ENCODE assay signal across 16 cellular contexts in genomic region chr1:203668401-203668800, GRCh38. TPM values are rescaled to one million over a fixed set of nuclear protein-coding genes. Genes with fewer than 3 reads are reported as not detected.
DNase-seq lines count a peak whose midpoint lies in the region; ATAC-seq and TF ChIP-seq lines count a peak whose summit lies in the region.
"Had no signal": no experiment of that assay in that cellular context is flagged by ENCODE, and none has a peak within 500 bp of the region (broad histone marks: within the 10 kb centered on the region; RNA-seq: fewer than 3 reads in every experiment).

No MANE protein-coding gene starts in this region.

- H3K27ac Mint-ChIP-seq in activated T-helper 17 cell treated with anti-CD3 and anti-CD28 coated beads, Interleukin-2, amount 50 U/mL, for 72 hours = peak overlapping the region; percentile 90
- H3K27ac Mint-ChIP-seq: memory B cell; stimulated activated memory B cell treated with anti-CD40 and anti-IgM and Interleukin-4, amounts not matched to agents 10 μg/mL and 1 μg/mL and 100 μg/mL, for 72 hours had no signal

- H2AFZ ChIP-seq in DND-41 (ENCODE audit: low read depth, low read length) = no peak overlapping the region

- intact Hi-C loops in stomach (cut with DNase I; ENCODE audit: low total_unique reads) = no loop called here

- no peak overlapping the region for H3K4me2 ChIP-seq in DND-41 (ENCODE audit: insufficient read depth, low read length)

- peaks cover 97% of the 10 kb centered on the region for H3K79me2 ChIP-seq in DND-41 (ENCODE audit: insufficient read depth, low read length)

- no peak for TF ChIP-seq EP300 in stomach (IDR thresholded peaks at IDR 0.05)

- TF ChIP-seq CTCF in DND-41 (IDR thresholded peaks at IDR 0.05; ENCODE audit: borderline replicate concordance, extremely low read depth, low read length, poor library complexity, severe bottlenecking) (no peak), stomach (IDR thresholded peaks at IDR 0.05) (no peak)

- H3K4me3 ChIP-seq in DND-41 (ENCODE audit: low read depth in 1 of 2, low read length in 2 of 2) (no peak overlapping the region), stomach (no peak overlapping the region)
- H3K4me3 ChIP-seq: pancreas had no signal

- H3K27me3 ChIP-seq in DND-41 (ENCODE audit: insufficient read depth, low read length, poor library complexity) (no peaks in the 10 kb centered on the region), stomach (no peaks in the 10 kb centered on the region)
- H3K27me3 ChIP-seq: pancreas had no signal

- H3K9me3 ChIP-seq in DND-41 (ENCODE audit: insufficient read depth, low read length, severe bottlenecking) (no peaks in the 10 kb centered on the region), stomach (no peaks in the 10 kb centered on the region)
- H3K9me3 ChIP-seq: pancreas had no signal

- TF ChIP-seq POLR2A in stomach (IDR thresholded peaks at IDR 0.05) = no peak

- ATAC-seq in DND-41 (ENCODE audit: insufficient read depth, low read depth) (no peak), HG03342 (IDR thresholded peaks at IDR 0.05; ENCODE audit: unreplicated experiment) (no peak)
- ATAC-seq in activated T-helper 17 cell treated with anti-CD3 and anti-CD28 coated beads, Interleukin-2, amount 50 U/mL, for 72 hours (replicated peaks) = no peak
- ATAC-seq: HCT116; pancreas; stimulated activated memory B cell treated with anti-CD40 and anti-IgM and Interleukin-4, amounts not matched to agents 10 μg/mL and 1 μg/mL and 100 μg/mL, for 72 hours had no signal

- H3K9ac ChIP-seq in DND-41 (ENCODE audit: low read depth, low read length) = no peak overlapping the region

- peaks cover 45% of the 10 kb centered on the region for H3K4me1 ChIP-seq in DND-41 (ENCODE audit: insufficient read depth, low read length)
- peaks cover 17 to 96% (median 76%) of the 10 kb centered on the region in 4 donors for H3K4me1 ChIP-seq in stomach

- peak overlapping the region; percentile 53 for H3K4me3 Mint-ChIP-seq in activated T-helper 17 cell treated with anti-CD3 and anti-CD28 coated beads, Interleukin-2, amount 50 U/mL, for 72 hours
- H3K4me3 Mint-ChIP-seq: memory B cell; stimulated activated memory B cell treated with anti-CD40 and anti-IgM and Interleukin-4, amounts not matched to agents 10 μg/mL and 1 μg/mL and 100 μg/mL, for 72 hours had no signal

- H3K27me3 Mint-ChIP-seq in activated T-helper 17 cell treated with anti-CD3 and anti-CD28 coated beads, Interleukin-2, amount 50 U/mL, for 72 hours = no peaks in the 10 kb centered on the region
- H3K27me3 Mint-ChIP-seq: memory B cell; stimulated activated memory B cell treated with anti-CD40 and anti-IgM and Interleukin-4, amounts not matched to agents 10 μg/mL and 1 μg/mL and 100 μg/mL, for 72 hours had no signal

- peaks cover 63% of the 10 kb centered on the region for H3K4me1 Mint-ChIP-seq in activated T-helper 17 cell treated with anti-CD3 and anti-CD28 coated beads, Interleukin-2, amount 50 U/mL, for 72 hours
- H3K4me1 Mint-ChIP-seq: memory B cell had no signal

- no peaks in the 10 kb centered on the region for H3K9me3 Mint-ChIP-seq in activated T-helper 17 cell treated with anti-CD3 and anti-CD28 coated beads, Interleukin-2, amount 50 U/mL, for 72 hours
- H3K9me3 Mint-ChIP-seq: memory B cell; stimulated activated memory B cell treated with anti-CD40 and anti-IgM and Interleukin-4, amounts not matched to agents 10 μg/mL and 1 μg/mL and 100 μg/mL, for 72 hours had no signal

- peaks cover 57% of the 10 kb centered on the region for H3K36me3 Mint-ChIP-seq in activated T-helper 17 cell treated with anti-CD3 and anti-CD28 coated beads, Interleukin-2, amount 50 U/mL, for 72 hours (ENCODE audit: low read depth)

- H3K27ac ChIP-seq in DND-41 (ENCODE audit: low read length) (peak overlapping the region; percentile 17; the same call in 1 of the 2 replicates), stomach (peak overlapping the region in 4 of 5 donors; percentile 63 to 87 (median 78))
- H3K27ac ChIP-seq: pancreas had no signal

- peaks cover 43% of the 10 kb centered on the region for H3K36me3 ChIP-seq in DND-41 (ENCODE audit: insufficient read depth, low read length)
- no peaks in the 10 kb centered on the region for H3K36me3 ChIP-seq in stomach
- H3K36me3 ChIP-seq: pancreas had no signal

- 19 to 64% (median 20%) methylated on average over 1 of the region's 1 CpG for WGBS in stomach, 5 donors

- no peak for DNase-seq in DND-41
- peak; percentile 73 for DNase-seq in left kidney (ENCODE audit: low read depth, low spot score)
- no peak for DNase-seq in stomach
- DNase-seq in NK-92 (lab: John Stamatoyannopoulos, UW; ENCODE audit: unreplicated experiment) = no peak
- no peak for DNase-seq in RPMI8226
- DNase-seq: activated CD4-positive, alpha-beta T cell treated with anti-CD3 and anti-CD28 coated beads, Interleukin-2, amount 50 U/mL, for 4 hours; activated effector memory CD4-positive, alpha-beta T cell treated with Interleukin-2 at 50 U/mL for 16 hours; NCI-H1105; NCI-H524 treated with DMSO at 0.1 percent for 48 hours; pancreas; stimulated activated CD4-positive, alpha-beta T cell treated with anti-CD3 and anti-CD28 coated beads, Interleukin-4, amount 100 ng/mL, for 1 hour had no signal

- peaks cover 36% of the 10 kb centered on the region for H4K20me1 ChIP-seq in DND-41 (ENCODE audit: insufficient read depth, low read length)

RNA-seq across cellular contexts. Expression of gene ATP2B4, which starts 41.8 kb away (rescaled TPM):
- 100 to 1,000 TPM; 101 TPM for total RNA-seq in activated T-helper 17 cell treated with anti-CD3 and anti-CD28 coated beads, Interleukin-2, amount 50 U/mL, for 72 hours
- 100 to 1,000 TPM in 2 of 5 donors, 10 to 100 TPM in 3; 38.5 to 353 (median 78.2) TPM for total RNA-seq in stomach
- polyA plus RNA-seq in stomach = 10 to 100 TPM in 1 of 3 donors, 1 to 10 TPM in 2; 4.4 to 23.6 (median 4.8) TPM
